ENCODE assay signal across 10 cellular contexts in genomic region chr20:13947719-13948118, GRCh38. TPM values are rescaled to one million over a fixed set of nuclear protein-coding genes. Genes with fewer than 3 reads are reported as not detected.
"Had no signal": no experiment of that assay in that cellular context is flagged by ENCODE, and none has a peak within 500 bp of the region (broad histone marks: within the 10 kb centered on the region; RNA-seq: fewer than 3 reads in every experiment).

No MANE protein-coding gene starts in this region.

- H3K9me3 ChIP-seq: HAP-1 had no signal

- H3K4me1 ChIP-seq: HAP-1 had no signal

- ATAC-seq: GM23338, HCT116 had no signal

- H3K27ac ChIP-seq: GM23248 had no signal

- H3K4me1 Mint-ChIP-seq: GM23338 had no signal

- DNase-seq: GM23248, GOT3, H7, HCEC 1CT, HFFc6 had no signal

- H3K9ac ChIP-seq: GM23248 had no signal

- H3K4me3 Mint-ChIP-seq: GM23338, HFFc6 had no signal

- H3K4me2 ChIP-seq: GM23338 had no signal

- H3K36me3 ChIP-seq: HAP-1 had no signal

- H3K4me3 ChIP-seq: GM23248, GM23338, HAP-1 had no signal

- H3K27ac Mint-ChIP-seq: GM23338, HFFc6 had no signal

- H2AFZ ChIP-seq: GM23248, GM23338 had no signal

RNA-seq across cellular contexts. Expression of gene SEL1L2, which starts 42.7 kb away (rescaled TPM):
- total RNA-seq: GM23248, GM23338, H1, H4, H7 had no signal
- polyA plus RNA-seq: GM23338, H1 had no signal
